Comparison of ENCODE assay signal across 10 cellular contexts in the genomic region with DNA sequence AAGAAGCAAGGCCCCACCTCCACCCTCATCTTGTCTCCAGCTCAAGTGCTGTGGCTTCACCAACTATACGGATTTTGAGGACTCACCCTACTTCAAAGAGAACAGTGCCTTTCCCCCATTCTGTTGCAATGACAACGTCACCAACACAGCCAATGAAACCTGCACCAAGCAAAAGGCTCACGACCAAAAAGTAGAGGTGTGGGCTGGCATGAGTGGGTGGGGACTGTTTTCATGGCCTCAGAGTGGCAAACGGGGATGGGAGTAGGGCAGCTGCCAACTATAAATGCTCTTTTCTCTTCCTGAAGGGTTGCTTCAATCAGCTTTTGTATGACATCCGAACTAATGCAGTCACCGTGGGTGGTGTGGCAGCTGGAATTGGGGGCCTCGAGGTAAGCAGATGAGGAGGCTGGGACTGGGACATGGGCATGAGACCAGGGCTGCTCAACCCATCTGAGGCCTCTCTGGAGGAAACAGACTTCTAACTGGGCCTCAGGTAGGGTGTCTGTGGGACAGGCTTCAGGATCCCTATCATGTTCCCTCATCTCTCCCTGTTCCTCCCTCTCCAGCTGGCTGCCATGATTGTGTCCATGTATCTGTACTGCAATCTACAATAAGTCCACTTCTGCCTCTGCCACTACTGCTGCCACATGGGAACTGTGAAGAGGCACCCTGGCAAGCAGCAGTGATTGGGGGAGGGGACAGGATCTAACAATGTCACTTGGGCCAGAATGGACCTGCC. TPM values are rescaled to one million over a fixed set of nuclear protein-coding genes. Genes with fewer than 3 reads are reported as not detected.
DNase-seq lines count a peak whose midpoint lies in the region; ATAC-seq and TF ChIP-seq lines count a peak whose summit lies in the region.
"Had no signal": no experiment of that assay in that cellular context is flagged by ENCODE, and none has a peak within 500 bp of the region (broad histone marks: within the 10 kb centered on the region; RNA-seq: fewer than 3 reads in every experiment).

No MANE protein-coding gene starts in this region.

- peaks cover 16% of the 10 kb centered on the region for H3K36me3 Mint-ChIP-seq in HFFc6 (ENCODE audit: low read depth)
- H3K36me3 Mint-ChIP-seq in activated T-helper 17 cell treated with anti-CD3 and anti-CD28 coated beads, Interleukin-2, amount 50 U/mL, for 72 hours (ENCODE audit: low read depth), result peaks cover 26% of the 10 kb centered on the region
- peaks cover 3% of the 10 kb centered on the region for H3K36me3 Mint-ChIP-seq in effector memory CD8-positive, alpha-beta T cell (ENCODE audit: insufficient read depth)

- TF ChIP-seq CTCF in HFFc6 (IDR thresholded peaks at IDR 0.05), result no peak
- TF ChIP-seq CTCF in smooth muscle cell (IDR thresholded peaks at IDR 0.05; ENCODE audit: borderline replicate concordance, insufficient read depth, poor library complexity, severe bottlenecking), result no peak

- H3K27ac Mint-ChIP-seq in HFFc6, result peak overlapping the region; percentile 88; the same call in 1 of the 2 replicates
- peak overlapping the region; percentile 97 for H3K27ac Mint-ChIP-seq in activated T-helper 17 cell treated with anti-CD3 and anti-CD28 coated beads, Interleukin-2, amount 50 U/mL, for 72 hours
- peak overlapping the region in 1 of 2 donors; percentile 62 for H3K27ac Mint-ChIP-seq in effector memory CD8-positive, alpha-beta T cell

- H3K4me3 ChIP-seq in smooth muscle cell, result no peak overlapping the region

- H3K36me3 ChIP-seq in smooth muscle cell (ENCODE audit: low read depth), result no peaks in the 10 kb centered on the region

- no peaks in the 10 kb centered on the region for H3K27me3 ChIP-seq in smooth muscle cell (ENCODE audit: low read depth)

- no peaks in the 10 kb centered on the region for H3K9me3 Mint-ChIP-seq in HFFc6
- H3K9me3 Mint-ChIP-seq in activated T-helper 17 cell treated with anti-CD3 and anti-CD28 coated beads, Interleukin-2, amount 50 U/mL, for 72 hours, result no peaks in the 10 kb centered on the region
- H3K9me3 Mint-ChIP-seq in effector memory CD8-positive, alpha-beta T cell, result no peaks in the 10 kb centered on the region

- peak overlapping the region; percentile 87 for H3K27ac ChIP-seq in smooth muscle cell (ENCODE audit: low read depth)

- H2AFZ ChIP-seq in smooth muscle cell (ENCODE audit: low read depth), result no peak overlapping the region

- H3K9me3 ChIP-seq in smooth muscle cell (replicated peaks; ENCODE audit: low read depth), result no peaks in the 10 kb centered on the region

- no peak overlapping the region for H3K4me2 ChIP-seq in smooth muscle cell

- WGBS in smooth muscle cell (ENCODE audit: low lambda C conversion rate), result 80% methylated on average over 7 of the region's 7 CpGs

- ATAC-seq in activated T-helper 17 cell treated with anti-CD3 and anti-CD28 coated beads, Interleukin-2, amount 50 U/mL, for 72 hours (replicated peaks), result peak; percentile 90
- ATAC-seq in HG03025 (IDR thresholded peaks at IDR 0.05; ENCODE audit: low FRiP score, unreplicated experiment) (no peak), GM19467 (IDR thresholded peaks at IDR 0.05; ENCODE audit: unreplicated experiment) (no peak)
- ATAC-seq in effector memory CD8-positive, alpha-beta T cell (replicated peaks), result no peak

- peaks cover 7% of the 10 kb centered on the region for H3K4me1 ChIP-seq in smooth muscle cell (ENCODE audit: low read depth)

- H4K20me1 ChIP-seq in smooth muscle cell (ENCODE audit: low read depth), result no peaks in the 10 kb centered on the region

- H3K4me3 Mint-ChIP-seq in HFFc6, result no peak overlapping the region
- H3K4me3 Mint-ChIP-seq in activated T-helper 17 cell treated with anti-CD3 and anti-CD28 coated beads, Interleukin-2, amount 50 U/mL, for 72 hours, result peak overlapping the region; percentile 80
- H3K4me3 Mint-ChIP-seq in effector memory CD8-positive, alpha-beta T cell, result no peak overlapping the region

- no peak for DNase-seq in HFFc6
- DNase-seq in smooth muscle cell (lab: John Stamatoyannopoulos, UW; ENCODE audit: unreplicated experiment), result no peak
- DNase-seq in effector memory CD8-positive, alpha-beta T cell, result no peak
- DNase-seq: DMS53, NCI-H1436 had no signal

- H3K27me3 Mint-ChIP-seq in HFFc6 (ENCODE audit: insufficient read depth), result no peaks in the 10 kb centered on the region
- no peaks in the 10 kb centered on the region for H3K27me3 Mint-ChIP-seq in activated T-helper 17 cell treated with anti-CD3 and anti-CD28 coated beads, Interleukin-2, amount 50 U/mL, for 72 hours
- no peaks in the 10 kb centered on the region for H3K27me3 Mint-ChIP-seq in effector memory CD8-positive, alpha-beta T cell

- H3K4me1 Mint-ChIP-seq in HFFc6 (ENCODE audit: low read depth), result peaks cover 6% of the 10 kb centered on the region; the same call in 1 of the 2 replicates
- peaks cover 11% of the 10 kb centered on the region for H3K4me1 Mint-ChIP-seq in activated T-helper 17 cell treated with anti-CD3 and anti-CD28 coated beads, Interleukin-2, amount 50 U/mL, for 72 hours
- H3K4me1 Mint-ChIP-seq in effector memory CD8-positive, alpha-beta T cell (ENCODE audit: low read depth in 2 of 2), result peaks cover 5 to 12% of the 10 kb centered on the region in 2 donors

- H3K79me2 ChIP-seq in smooth muscle cell (ENCODE audit: low read depth), result no peaks in the 10 kb centered on the region

- no peak overlapping the region for H3K9ac ChIP-seq in smooth muscle cell (ENCODE audit: low read depth)

- peaks cover 21% of the 10 kb centered on the region for H3F3A ChIP-seq in smooth muscle cell (ENCODE audit: low read depth)

RNA-seq across cellular contexts. Expression of gene P3R3URF, which starts 8.8 kb away (rescaled TPM):
- not detected for total RNA-seq in HFFc6 (2021; fragmentation: NEBNext Ultra II Directional; extraction: Animal tissue kit (Norgen Biotek cat#: 25700))
- not detected for total RNA-seq in activated T-helper 17 cell treated with anti-CD3 and anti-CD28 coated beads, Interleukin-2, amount 50 U/mL, for 72 hours
- not detected in 2 replicates for total RNA-seq in smooth muscle cell
- not detected in 2 replicates for polyA plus RNA-seq in smooth muscle cell
- total RNA-seq: kidney epithelial cell; T-helper 1 cell treated with Interleukin-12 subunit alpha and Interleukin-12 subunit beta and Interleukin-4 antibody, amounts not matched to agents 30 ng/mL and 1 ng/mL, for 36 hours had no signal

RNA-seq across cellular contexts. Expression of gene TSPAN1, which starts 10.2 kb away (rescaled TPM):
- total RNA-seq in HFFc6 (2021; fragmentation: NEBNext Ultra II Directional; extraction: Animal tissue kit (Norgen Biotek cat#: 25700)), result 1 to 10 TPM in 3 of 6 experiments, under 1 TPM in 3; 0.80 to 1.9 (median 1.1) TPM
- total RNA-seq in activated T-helper 17 cell treated with anti-CD3 and anti-CD28 coated beads, Interleukin-2, amount 50 U/mL, for 72 hours, result not detected
- 1.7 and 10.8 TPM in 2 replicates for total RNA-seq in smooth muscle cell
- 2.4 and 8.0 TPM in 2 replicates for polyA plus RNA-seq in smooth muscle cell

RNA-seq across cellular contexts. Expression of gene POMGNT1, which starts 13.1 kb away (rescaled TPM):
- 100 to 1,000 TPM; 103 to 125 (median 119) TPM for total RNA-seq in HFFc6 (2021; fragmentation: NEBNext Ultra II Directional; extraction: Animal tissue kit (Norgen Biotek cat#: 25700))
- 10 to 100 TPM; 36.0 to 40.6 TPM for total RNA-seq in activated T-helper 17 cell treated with anti-CD3 and anti-CD28 coated beads, Interleukin-2, amount 50 U/mL, for 72 hours
- total RNA-seq in smooth muscle cell, result 39.4 and 56.1 TPM in 2 replicates
- polyA plus RNA-seq in smooth muscle cell, result 72.4 and 91.0 TPM in 2 replicates

RNA-seq across cellular contexts. Expression of gene LURAP1, which starts 18.0 kb away (rescaled TPM):
- 1 to 10 TPM; 2.2 to 4.7 (median 3.9) TPM for total RNA-seq in HFFc6 (2021; fragmentation: NEBNext Ultra II Directional; extraction: Animal tissue kit (Norgen Biotek cat#: 25700))
- total RNA-seq in activated T-helper 17 cell treated with anti-CD3 and anti-CD28 coated beads, Interleukin-2, amount 50 U/mL, for 72 hours, result under 1 TPM in 1 of 2 donors, not detected in 1; 0.24 TPM
- 0.67 and 3.2 TPM in 2 replicates for total RNA-seq in smooth muscle cell
- polyA plus RNA-seq in smooth muscle cell, result 0.85 and 1.4 TPM in 2 replicates

RNA-seq across cellular contexts. Expression of gene PIK3R3, which starts 52.7 kb away (rescaled TPM):
- 1 to 10 TPM; 5.4 to 8.9 (median 6.0) TPM for total RNA-seq in HFFc6 (2021; fragmentation: NEBNext Ultra II Directional; extraction: Animal tissue kit (Norgen Biotek cat#: 25700))
- total RNA-seq in activated T-helper 17 cell treated with anti-CD3 and anti-CD28 coated beads, Interleukin-2, amount 50 U/mL, for 72 hours, result 1 to 10 TPM in 1 of 2 donors, under 1 TPM in 1; 0.56 to 2.2 TPM
- total RNA-seq in smooth muscle cell, result 5.6 TPM in 2 replicates
- 3.7 and 5.3 TPM in 2 replicates for polyA plus RNA-seq in smooth muscle cell
